In the genomic region with DNA sequence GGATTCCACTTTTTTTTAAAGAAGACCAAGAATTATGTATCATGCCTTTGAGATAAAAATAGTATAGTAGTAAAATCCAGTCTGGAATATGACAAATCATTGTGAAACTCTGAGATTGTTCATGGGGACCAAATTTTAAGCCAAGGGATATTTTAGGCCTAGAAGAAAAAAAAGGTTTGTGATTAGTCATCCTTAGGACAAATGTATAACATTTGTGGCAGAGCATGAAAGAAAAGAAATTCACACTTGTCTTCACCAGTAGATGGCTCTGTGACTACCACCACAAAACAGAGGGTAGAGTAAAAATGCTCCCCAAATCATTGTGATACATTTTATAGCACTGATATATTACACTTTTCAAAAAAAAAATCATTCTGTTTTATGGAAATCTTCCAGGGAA, we compare ENCODE assay signal across 9 cellular contexts.
A peak's percentile ranks its signal among the peaks of the same experiment; 100 is the strongest.
DNase-seq lines count a peak whose midpoint lies in the region; ATAC-seq, FAIRE-seq and TF ChIP-seq lines count a peak whose summit lies in the region.
"Had no signal": no experiment of that assay in that cellular context is flagged by ENCODE, and none has a peak within 500 bp of the region (broad histone marks: within the 10 kb centered on the region; RNA-seq: fewer than 3 reads in every experiment).

No MANE protein-coding gene starts in this region.

- DNase-seq in D341Med (ENCODE audit: low spot score), result peak; percentile 37
- DNase-seq in HFFc6, result peak; percentile 94
- DNase-seq in kidney tubule cell (ENCODE audit: low spot score), result peak; percentile 2
- no peak for DNase-seq in heart right ventricle
- DNase-seq in effector memory CD4-positive, alpha-beta T cell, result no peak
- DNase-seq in mucosa of descending colon, result no peak
- DNase-seq in transverse colon, result no peak

- peak overlapping the region; percentile 55; the same call in 1 of the 2 replicates for H3K4me3 Mint-ChIP-seq in HFFc6
- H3K4me3 Mint-ChIP-seq: memory B cell had no signal

- ATAC-seq in heart right ventricle (no peak), mucosa of descending colon (no peak)

- H3K9me3 Mint-ChIP-seq in HFFc6, result no peaks in the 10 kb centered on the region
- H3K9me3 Mint-ChIP-seq: memory B cell had no signal

- no peaks in the 10 kb centered on the region for H3K36me3 ChIP-seq in heart right ventricle
- H3K36me3 ChIP-seq in effector memory CD4-positive, alpha-beta T cell (ENCODE audit: control insufficient read depth, insufficient read depth, low read length), result no peaks in the 10 kb centered on the region
- no peaks in the 10 kb centered on the region for H3K36me3 ChIP-seq in mucosa of descending colon (ENCODE audit: low read depth)
- no peaks in the 10 kb centered on the region for H3K36me3 ChIP-seq in transverse colon

- no peaks in the 10 kb centered on the region for H3K27me3 ChIP-seq in heart right ventricle
- H3K27me3 ChIP-seq in effector memory CD4-positive, alpha-beta T cell (replicated peaks; ENCODE audit: control insufficient read depth, insufficient read depth, low read length, poor library complexity, severe bottlenecking), result no peaks in the 10 kb centered on the region
- no peaks in the 10 kb centered on the region for H3K27me3 ChIP-seq in transverse colon

- TF ChIP-seq EP300 in transverse colon (IDR thresholded peaks at IDR 0.05; ENCODE audit: low read depth), result no peak

- no peaks in the 10 kb centered on the region for H3K4me1 ChIP-seq in heart right ventricle
- H3K4me1 ChIP-seq in effector memory CD4-positive, alpha-beta T cell (ENCODE audit: control insufficient read depth, insufficient read depth, low read length, poor library complexity, severe bottlenecking), result no peaks in the 10 kb centered on the region
- H3K4me1 ChIP-seq in mucosa of descending colon (ENCODE audit: low read depth), result no peaks in the 10 kb centered on the region
- no peaks in the 10 kb centered on the region for H3K4me1 ChIP-seq in transverse colon

- H3K4me3 ChIP-seq in heart right ventricle (no peak overlapping the region), mucosa of descending colon (no peak overlapping the region), transverse colon (no peak overlapping the region)
- no peak overlapping the region for H3K4me3 ChIP-seq in effector memory CD4-positive, alpha-beta T cell (ENCODE audit: insufficient read depth, low read depth, low read length, poor library complexity, severe bottlenecking)

- H3K27ac ChIP-seq in heart right ventricle (no peak overlapping the region), transverse colon (no peak overlapping the region)
- H3K27ac ChIP-seq in effector memory CD4-positive, alpha-beta T cell (ENCODE audit: insufficient read depth, low read length, poor library complexity, severe bottlenecking), result no peak overlapping the region

- no peaks in the 10 kb centered on the region for H3K27me3 Mint-ChIP-seq in HFFc6 (ENCODE audit: insufficient read depth)
- H3K27me3 Mint-ChIP-seq: memory B cell had no signal

- no peak for TF ChIP-seq POLR2A in transverse colon (IDR thresholded peaks at IDR 0.05)

- peaks cover 62% of the 10 kb centered on the region for H3K4me1 Mint-ChIP-seq in HFFc6 (ENCODE audit: low read depth)
- H3K4me1 Mint-ChIP-seq: memory B cell had no signal

- H3K27ac Mint-ChIP-seq in HFFc6, result peak overlapping the region; percentile 67
- H3K27ac Mint-ChIP-seq: memory B cell had no signal

- H3K9me3 ChIP-seq in heart right ventricle (no peaks in the 10 kb centered on the region), mucosa of descending colon (no peaks in the 10 kb centered on the region), transverse colon (no peaks in the 10 kb centered on the region)
- H3K9me3 ChIP-seq in effector memory CD4-positive, alpha-beta T cell (ENCODE audit: control insufficient read depth, low read length), result no peaks in the 10 kb centered on the region

- intact Hi-C loops in heart right ventricle (cut with DNase I), result no loop called here
- intact Hi-C loops in mucosa of descending colon (cut with DNase I, micrococcal nuclease), result no loop called here
- intact Hi-C loops in transverse colon (cut with DNase I; ENCODE audit: low total_unique reads), result no loop called here

- peak; percentile 55 for FAIRE-seq in TTC549 (lab: Jason Lieb, UNC)

- in situ Hi-C loops in transverse colon (cut with MboI; ENCODE audit: low pct_ligation_motif_present in 1 of 4, low pct_unique_long_range_greater_than_20kb in 1 of 4, low sequenced_read_pairs in 3 of 4), result no loop called here

- TF ChIP-seq CTCF in HFFc6 (IDR thresholded peaks at IDR 0.05) (peak; percentile 78), heart right ventricle (IDR thresholded peaks at IDR 0.05) (peak in 4 of 9 donors; percentile 21 to 35 (median 29)), mucosa of descending colon (IDR thresholded peaks at IDR 0.05) (no peak), transverse colon (IDR thresholded peaks at IDR 0.05) (no peak)

- H3K36me3 Mint-ChIP-seq in HFFc6 (ENCODE audit: low read depth), result no peaks in the 10 kb centered on the region; the same call in 1 of the 2 replicates
- H3K36me3 Mint-ChIP-seq: memory B cell had no signal

Comparison
In these comparisons a context has a peak if more than half of its experiments do, and no peak if none do; other contexts are left out.
1. DNase-seq: peak in D341Med (single experiment), HFFc6 (single experiment) and kidney tubule cell (single experiment); none in heart right ventricle (0 of 2), effector memory CD4-positive, alpha-beta T cell (0 of 3), mucosa of descending colon (0 of 3) and transverse colon (single experiment).